8 cellular contexts compared by ENCODE assay signal in genomic region chr3:66971891-66972551, GRCh38. TPM values are rescaled to one million over a fixed set of nuclear protein-coding genes. Genes with fewer than 3 reads are reported as not detected.
DNase-seq lines count a peak whose midpoint lies in the region; ATAC-seq and TF ChIP-seq lines count a peak whose summit lies in the region.

No MANE protein-coding gene starts in this region.

- H3K9ac ChIP-seq in neuronal stem cell (ENCODE audit: low read depth, low read length, poor library complexity), result no peak overlapping the region

- peaks cover 26% of the 10 kb centered on the region for H3K4me1 ChIP-seq in DOHH2 (ENCODE audit: control insufficient read depth, low read length)
- no peaks in the 10 kb centered on the region for H3K4me1 ChIP-seq in foreskin keratinocyte
- peaks cover 2 to 12% of the 10 kb centered on the region in 2 donors for H3K4me1 ChIP-seq in neuronal stem cell (ENCODE audit: control insufficient read depth in 2 of 2, insufficient read depth in 1 of 2, low read depth in 1 of 2, low read length in 2 of 2)

- no CpG with 5 or more reads among the region's 22 CpGs for WGBS in neuronal stem cell (ENCODE audit: extremely low coverage in 2 of 2, insufficient read length in 2 of 2, insufficient replicate concordance in 1 of 2), 2 donors

- H2BK5ac ChIP-seq in neuronal stem cell (ENCODE audit: low read length), result no peak overlapping the region

- H2BK120ac ChIP-seq in neuronal stem cell (ENCODE audit: low read depth, low read length), result no peak overlapping the region

- no peaks in the 10 kb centered on the region for H3K79me1 ChIP-seq in neuronal stem cell (ENCODE audit: low read depth, low read length)

- H3K23ac ChIP-seq in neuronal stem cell (ENCODE audit: low read depth, low read length, poor library complexity), result no peak overlapping the region

- H3K27ac ChIP-seq in DOHH2 (ENCODE audit: low read depth, low read length), result peak overlapping the region; percentile 60
- H3K27ac ChIP-seq in RWPE1, result no peak overlapping the region
- no peak overlapping the region for H3K27ac ChIP-seq in foreskin keratinocyte
- H3K27ac ChIP-seq in neuronal stem cell (replicated peaks; ENCODE audit: low read length), result no peak overlapping the region

- TF ChIP-seq RAD21 in Ishikawa (IDR thresholded peaks at IDR 0.05; ENCODE audit: low read depth), result peak; percentile 85

- H3K4ac ChIP-seq in neuronal stem cell (ENCODE audit: low read length), result no peak overlapping the region

- no peaks in the 10 kb centered on the region for H3K36me3 ChIP-seq in DOHH2 (ENCODE audit: control insufficient read depth, low read length)
- H3K36me3 ChIP-seq in neuronal stem cell (replicated peaks in 1 of 2; ENCODE audit: control insufficient read depth in 2 of 2, insufficient read depth in 2 of 2, low read length in 2 of 2), result no peaks in the 10 kb centered on the region

- no peak overlapping the region for H4K8ac ChIP-seq in neuronal stem cell (ENCODE audit: low read depth, low read length)

- TF ChIP-seq EP300 in Ishikawa (IDR thresholded peaks at IDR 0.05; ENCODE audit: borderline replicate concordance), result no peak

- no peaks in the 10 kb centered on the region for H3K9me2 ChIP-seq in DOHH2 (replicated peaks; ENCODE audit: control insufficient read depth, low read length)

- no peaks in the 10 kb centered on the region for H4K20me1 ChIP-seq in DOHH2 (ENCODE audit: control insufficient read depth, insufficient read depth, low read depth, low read length)

- H3K9me3 ChIP-seq in DOHH2 (ENCODE audit: control insufficient read depth, insufficient read depth, low read length) (no peaks in the 10 kb centered on the region), neuronal stem cell (replicated peaks in 1 of 2; ENCODE audit: control insufficient read depth in 2 of 2, insufficient read depth in 1 of 2, low read depth in 1 of 2, low read length in 2 of 2) (no peaks in the 10 kb centered on the region)

- no peak overlapping the region for H2BK12ac ChIP-seq in neuronal stem cell (ENCODE audit: low read length)

- peak overlapping the region; percentile 52 for H3K4me3 ChIP-seq in DOHH2 (ENCODE audit: low read length)
- H3K4me3 ChIP-seq in neuronal stem cell (ENCODE audit: low read length in 2 of 2), result no peak overlapping the region

- peak; percentile 85 for TF ChIP-seq CTCF in DOHH2 (IDR thresholded peaks at IDR 0.05; ENCODE audit: low read depth, low read length, poor library complexity, severe bottlenecking)
- peak; percentile 83 for TF ChIP-seq CTCF in RWPE1 (conservative IDR thresholded peaks at IDR 0.05; ENCODE audit: low read depth)
- TF ChIP-seq CTCF in foreskin keratinocyte (conservative IDR thresholded peaks at IDR 0.05), result peak; percentile 86

- no peak overlapping the region for H2BK15ac ChIP-seq in neuronal stem cell (ENCODE audit: low read length)

- H3K18ac ChIP-seq in neuronal stem cell (ENCODE audit: low read length), result no peak overlapping the region

- H3K27me3 ChIP-seq in DOHH2 (ENCODE audit: control insufficient read depth, low read length) (no peaks in the 10 kb centered on the region), foreskin keratinocyte (peaks cover 20% of the 10 kb centered on the region), neuronal stem cell (ENCODE audit: control insufficient read depth in 3 of 3, insufficient read depth in 3 of 3, low read depth in 1 of 3, low read length in 3 of 3) (no peaks in the 10 kb centered on the region)

- H3K14ac ChIP-seq in neuronal stem cell (ENCODE audit: low read length), result no peak overlapping the region

- peak overlapping the region; percentile 79 for H2AFZ ChIP-seq in neuronal stem cell (ENCODE audit: low read length)

- DNase-seq in RWPE1 (ENCODE audit: low spot score) (peak; percentile 54), foreskin keratinocyte (peak; percentile 17 to 53), neuronal stem cell (ENCODE audit: low spot score) (peak; percentile 81), superior temporal gyrus (ENCODE audit: extremely low spot score) (peak; percentile 91)
- DNase-seq in activated effector memory CD4-positive, alpha-beta T cell treated with Interleukin-2 at 50 U/mL for 16 hours, result peak; percentile 35

- CTCF ChIA-PET in RWPE1 (lab: Yijun Ruan, JAX), result interaction anchor here (0.6 to 1.6 kb wide), 7 partner anchors 15 to 1904 kb away, joined by 3 to 6 read pairs (median 4); no protein-coding TSS in a partner anchor

- ATAC-seq in GM21717 (IDR thresholded peaks at IDR 0.05; ENCODE audit: unreplicated experiment) (peak; percentile 100), foreskin keratinocyte (peak; percentile 98)

- H3F3A ChIP-seq in DOHH2 (ENCODE audit: control insufficient read depth, insufficient read depth), result 0 out of 2 replicates have a peak, but pooled peaks cover 4% of the 10 kb centered on the region

- POLR2A ChIA-PET in RWPE1 (lab: Yijun Ruan, JAX; ENCODE audit: low non-redundant PET), result no interaction called here

- H3K4me2 ChIP-seq in DOHH2 (ENCODE audit: low read length) (peak overlapping the region; percentile 60), neuronal stem cell (ENCODE audit: insufficient read depth, low read length, poor library complexity, severe bottlenecking) (no peak overlapping the region)

- H4K91ac ChIP-seq in neuronal stem cell (ENCODE audit: low read depth, low read length, poor library complexity), result no peak overlapping the region

- H3K79me2 ChIP-seq in DOHH2 (ENCODE audit: control insufficient read depth, low read length), result no peaks in the 10 kb centered on the region

- no peak overlapping the region for H2AK5ac ChIP-seq in neuronal stem cell (ENCODE audit: low read depth, low read length)

TF ChIP-seq in Ishikawa, 13 proteins besides CTCF, POLR2A, EP300 and RAD21:
- no peak for TF ChIP-seq REST (IDR thresholded peaks at IDR 0.05; ENCODE audit: low read depth)
- no peak for TF ChIP-seq TEAD4 (IDR thresholded peaks at IDR 0.05)
- TF ChIP-seq YY1 (IDR thresholded peaks at IDR 0.05; ENCODE audit: low read depth), result no peak
- no peak for TF ChIP-seq USF1 (IDR thresholded peaks at IDR 0.05)
- TF ChIP-seq CREB1 (IDR thresholded peaks at IDR 0.05; ENCODE audit: low read depth), result no peak
- no peak for TF ChIP-seq NFIC (IDR thresholded peaks at IDR 0.05)
- no peak for TF ChIP-seq TCF12 (IDR thresholded peaks at IDR 0.05; ENCODE audit: low read depth)
- TF ChIP-seq CEBPB (IDR thresholded peaks at IDR 0.05), result no peak
- TF ChIP-seq MAX (IDR thresholded peaks at IDR 0.05), result no peak
TF ChIP-seq in Ishikawa: peak in this region for 0.

RNA-seq across cellular contexts. Expression of gene KBTBD8, which starts 26.1 kb away (rescaled TPM):
- total RNA-seq in foreskin keratinocyte, result 4.4 and 4.5 TPM in 2 replicates
- 0.75 and 1.0 TPM in 2 replicates for polyA plus RNA-seq in foreskin keratinocyte
- polyA plus RNA-seq in neuronal stem cell (2013, experiment 1 of 2), result 2.8 TPM
- polyA plus RNA-seq in neuronal stem cell (2013, experiment 2 of 2), result 3.2 TPM

Comparison
In these comparisons a context has a peak if more than half of its experiments do, and no peak if none do; other contexts are left out.
1. DNase-seq: peak in every context shown above with its lines; median percentile 91 in superior temporal gyrus; 81 in neuronal stem cell; 54 in RWPE1; 35 in activated effector memory CD4-positive, alpha-beta T cell treated with Interleukin-2 at 50 U/mL for 16 hours; 35 in foreskin keratinocyte.